Comparison of ENCODE assay signal across 8 cellular contexts in genomic region chr6:27250955-27251671, GRCh38. TPM values are rescaled to one million over a fixed set of nuclear protein-coding genes. Genes with fewer than 3 reads are reported as not detected.
DNase-seq lines count a peak whose midpoint lies in the region; ATAC-seq, FAIRE-seq and TF ChIP-seq lines count a peak whose summit lies in the region.

No MANE protein-coding gene starts in this region.

- no peak overlapping the region for H3K9ac ChIP-seq in skeletal muscle satellite cell (ENCODE audit: low read depth, low read length)

- H3K36me3 Mint-ChIP-seq in activated naive CD4-positive, alpha-beta T cell treated with anti-CD3 and anti-CD28 coated beads, Interleukin-2, amount 10 ng/mL, durations not matched to agents 7 days and 5 days: no peaks in the 10 kb centered on the region

- H3K27ac Mint-ChIP-seq in activated naive CD4-positive, alpha-beta T cell treated with anti-CD3 and anti-CD28 coated beads, Interleukin-2, amount 10 ng/mL, durations not matched to agents 7 days and 5 days: no peak overlapping the region

- in situ Hi-C loops in Caki2 (cut with HindIII; ENCODE audit: low pct_unique_long_range_greater_than_20kb, low sequenced_read_pairs): no loop called here

- H3K27ac ChIP-seq in right atrium auricular region: no peak overlapping the region

- TF ChIP-seq CTCF in right atrium auricular region (IDR thresholded peaks at IDR 0.05): no peak

- H3K9me3 ChIP-seq in right atrium auricular region (no peaks in the 10 kb centered on the region), skeletal muscle satellite cell (replicated peaks; ENCODE audit: low read length) (no peaks in the 10 kb centered on the region)

- no peak for FAIRE-seq in RCC 7860 (lab: Jason Lieb, UNC)

- no peaks in the 10 kb centered on the region for H3K9me3 Mint-ChIP-seq in activated naive CD4-positive, alpha-beta T cell treated with anti-CD3 and anti-CD28 coated beads, Interleukin-2, amount 10 ng/mL, durations not matched to agents 7 days and 5 days

- H3K36me3 ChIP-seq in right atrium auricular region (no peaks in the 10 kb centered on the region), skeletal muscle satellite cell (ENCODE audit: insufficient read depth, low read length) (no peaks in the 10 kb centered on the region)

- H3K4me1 ChIP-seq in right atrium auricular region (peaks cover 0 to 15% of the 10 kb centered on the region in 2 donors), skeletal muscle satellite cell (ENCODE audit: control insufficient read depth, insufficient read depth, low read length) (peaks cover 7% of the 10 kb centered on the region)

- peaks cover 17% of the 10 kb centered on the region for H3K4me1 Mint-ChIP-seq in activated naive CD4-positive, alpha-beta T cell treated with anti-CD3 and anti-CD28 coated beads, Interleukin-2, amount 10 ng/mL, durations not matched to agents 7 days and 5 days

- H3K4me3 ChIP-seq in right atrium auricular region: peak overlapping the region; percentile 37 to 50
- peak overlapping the region; percentile 61 for H3K4me3 ChIP-seq in skeletal muscle satellite cell (ENCODE audit: low read length)

- peak; percentile 90 for DNase-seq in Caki2 (ENCODE audit: low read depth)
- peak; percentile 66 for DNase-seq in HT-29 (ENCODE audit: low spot score)
- DNase-seq in RCC 7860 (ENCODE audit: low spot score): peak; percentile 51
- peak; percentile 69 for DNase-seq in activated naive CD4-positive, alpha-beta T cell treated with anti-CD3 and anti-CD28 coated beads, Interleukin-2, amount 10 ng/mL, durations not matched to agents 7 days and 5 days
- no peak for DNase-seq in right atrium auricular region (ENCODE audit: low spot score)
- no peak for DNase-seq in foreskin melanocyte

- H3K4me3 Mint-ChIP-seq in activated naive CD4-positive, alpha-beta T cell treated with anti-CD3 and anti-CD28 coated beads, Interleukin-2, amount 10 ng/mL, durations not matched to agents 7 days and 5 days: peak overlapping the region; percentile 78

- H3K4me2 ChIP-seq in skeletal muscle satellite cell (ENCODE audit: low read length): peak overlapping the region; percentile 78

- peaks cover 20% of the 10 kb centered on the region for H3K27me3 Mint-ChIP-seq in activated naive CD4-positive, alpha-beta T cell treated with anti-CD3 and anti-CD28 coated beads, Interleukin-2, amount 10 ng/mL, durations not matched to agents 7 days and 5 days

- CTCF ChIA-PET in activated naive CD4-positive, alpha-beta T cell treated with anti-CD3 and anti-CD28 coated beads, Interleukin-2, amount 10 ng/mL, durations not matched to agents 7 days and 5 days (lab: Charles Lee): interaction anchor here (1.1 to 1.8 kb wide), 4 partner anchors 17 to 1559 kb away, joined by 3 to 7 read pairs (median 4); partner anchors contain the start of gene POM121L2

- ATAC-seq in GM21381 (IDR thresholded peaks at IDR 0.05; ENCODE audit: unreplicated experiment): peak; percentile 65

- H3K27me3 ChIP-seq in right atrium auricular region: peaks cover 0 to 19% of the 10 kb centered on the region in 2 donors
- H3K27me3 ChIP-seq in skeletal muscle satellite cell (ENCODE audit: control insufficient read depth, insufficient read depth, low read length): peaks cover 58% of the 10 kb centered on the region

RNA-seq across cellular contexts. Expression of gene PRSS16, which starts 3.6 kb away (rescaled TPM):
- 10.7 and 14.3 TPM in 2 replicates for total RNA-seq in Caki2 (2014; rRNA removed; shearing (Covaris generic); ENCODE audit: low replicate concordance)
- 3.9 and 6.0 TPM in 2 replicates for total RNA-seq in HT-29 (2014; rRNA removed; shearing (Covaris generic))
- total RNA-seq in right atrium auricular region: 1 to 10 TPM in 1 of 2 donors, not detected in 1; 1.7 TPM
- 0.76 TPM in 1 of 2 replicates, not detected in the other for total RNA-seq in skeletal muscle satellite cell (2012; rRNA removed)

Comparison
In these comparisons a context has a peak if more than half of its experiments do, and no peak if none do; other contexts are left out.
1. DNase-seq: peak in Caki2 (single experiment), HT-29 (single experiment), RCC 7860 (single experiment) and activated naive CD4-positive, alpha-beta T cell treated with anti-CD3 and anti-CD28 coated beads, Interleukin-2, amount 10 ng/mL, durations not matched to agents 7 days and 5 days (single experiment); none in right atrium auricular region (single experiment) and foreskin melanocyte (single experiment).